Comparison of ENCODE assay signal across 10 cellular contexts in the genomic region with DNA sequence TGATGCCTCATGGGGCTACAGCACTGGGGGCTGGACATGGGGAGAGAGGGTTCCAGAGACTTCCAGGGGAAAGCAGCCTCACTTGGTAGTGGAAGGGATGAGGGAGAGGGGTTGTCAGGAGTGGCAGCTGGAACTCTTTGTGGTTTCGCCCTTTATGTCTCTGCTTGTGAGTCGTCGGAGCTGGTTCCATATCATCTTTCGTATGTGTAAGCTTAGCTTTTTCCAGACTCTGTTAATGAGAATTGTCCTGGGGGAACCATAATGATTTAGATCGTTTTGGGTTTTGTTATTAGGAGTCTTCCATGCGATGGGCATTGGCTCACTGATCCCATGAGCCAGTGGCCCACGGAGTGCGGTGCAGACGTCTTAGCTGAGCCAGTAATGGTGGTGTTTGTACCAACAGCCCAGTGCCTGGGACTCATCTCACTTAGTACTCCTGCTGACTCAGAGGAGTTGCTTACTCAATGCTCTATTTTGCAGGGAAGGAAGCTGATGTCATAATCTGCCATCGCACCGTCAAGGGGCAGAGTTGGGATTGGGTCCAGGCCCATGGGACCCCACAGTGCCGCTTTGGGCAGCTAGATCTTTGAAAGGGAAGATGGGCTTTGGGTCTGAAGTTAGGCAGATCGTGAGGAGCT. TPM values are rescaled to one million over a fixed set of nuclear protein-coding genes. Genes with fewer than 3 reads are reported as not detected.
DNase-seq lines count a peak whose midpoint lies in the region; ATAC-seq, FAIRE-seq and TF ChIP-seq lines count a peak whose summit lies in the region.
"Had no signal": no experiment of that assay in that cellular context is flagged by ENCODE, and none has a peak within 500 bp of the region (broad histone marks: within the 10 kb centered on the region; RNA-seq: fewer than 3 reads in every experiment).

No MANE protein-coding gene starts in this region.

- H2BK5ac ChIP-seq in trophoblast cell (ENCODE audit: low read depth, low read length, poor library complexity), result peak overlapping the region; percentile 17

- intact Hi-C loops in transverse colon (cut with DNase I; ENCODE audit: low total_unique reads), result no loop called here

- TF ChIP-seq EP300 in transverse colon (IDR thresholded peaks at IDR 0.05; ENCODE audit: low read depth), result no peak

- no peak overlapping the region for H3K23ac ChIP-seq in trophoblast cell (ENCODE audit: low read length)

- H2AK5ac ChIP-seq in trophoblast cell (ENCODE audit: low read length), result peak overlapping the region; percentile 50

- H3K4ac ChIP-seq in trophoblast cell (ENCODE audit: low read depth, low read length), result peak overlapping the region; percentile 6

- peak overlapping the region; percentile 56 for H3K14ac ChIP-seq in trophoblast cell (ENCODE audit: low read length)

- no peak overlapping the region for H4K12ac ChIP-seq in trophoblast cell (ENCODE audit: low read depth, low read length)

- H3K4me3 ChIP-seq in trophoblast cell (ENCODE audit: low read depth, low read length) (no peak overlapping the region), transverse colon (no peak overlapping the region)

- H3K4me1 ChIP-seq in trophoblast cell (ENCODE audit: control insufficient read depth in 1 of 2, insufficient read depth in 2 of 2, low read length in 2 of 2), result peaks cover 47 to 58% of the 10 kb centered on the region in 2 experiments
- H3K4me1 ChIP-seq in transverse colon, result no peaks in the 10 kb centered on the region

- WGBS in trophoblast cell (ENCODE audit: extremely low coverage, insufficient coverage, insufficient read length), result no CpG with 5 or more reads among the region's 13 CpGs
- WGBS in transverse colon (ENCODE audit: low coverage in 1 of 2), 2 donors, result 80% methylated on average over 3 to 13 of the region's 13 CpGs

- H2BK120ac ChIP-seq in trophoblast cell (ENCODE audit: insufficient read depth, low read length, poor library complexity), result peak overlapping the region; percentile 34

- peaks cover 47% of the 10 kb centered on the region for H3K79me1 ChIP-seq in trophoblast cell (ENCODE audit: low read length)

- in situ Hi-C loops in transverse colon (cut with MboI; ENCODE audit: low pct_ligation_motif_present in 1 of 4, low pct_unique_long_range_greater_than_20kb in 1 of 4, low sequenced_read_pairs in 3 of 4), result no loop called here

- H3K27me3 ChIP-seq in trophoblast cell (ENCODE audit: insufficient read depth, low read length) (no peaks in the 10 kb centered on the region), transverse colon (no peaks in the 10 kb centered on the region)

- H3K36me3 ChIP-seq in trophoblast cell (ENCODE audit: control insufficient read depth in 1 of 2, insufficient read depth in 2 of 2, low read length in 2 of 2) (peaks cover 21 to 24% of the 10 kb centered on the region in 2 experiments), transverse colon (no peaks in the 10 kb centered on the region)

- no peak overlapping the region for H3K4me2 ChIP-seq in trophoblast cell (ENCODE audit: low read length)

- H4K8ac ChIP-seq in trophoblast cell (ENCODE audit: low read depth, low read length), result no peak overlapping the region

- H2BK12ac ChIP-seq in trophoblast cell (ENCODE audit: low read length), result peak overlapping the region; percentile 31

- no peak for ATAC-seq in HG03108 (IDR thresholded peaks at IDR 0.05; ENCODE audit: unreplicated experiment)
- no peak for ATAC-seq in HG03039 (IDR thresholded peaks at IDR 0.05; ENCODE audit: unreplicated experiment)

- peak overlapping the region; percentile 60 for H3K18ac ChIP-seq in trophoblast cell (ENCODE audit: low read length)

- H3K9ac ChIP-seq in trophoblast cell (ENCODE audit: low read length), result no peak overlapping the region

- peak overlapping the region; percentile 71 for H3K27ac ChIP-seq in epithelial cell of prostate
- H3K27ac ChIP-seq in trophoblast cell (ENCODE audit: low read depth, low read length), result no peak overlapping the region
- no peak overlapping the region for H3K27ac ChIP-seq in transverse colon

- TF ChIP-seq POLR2A in transverse colon (IDR thresholded peaks at IDR 0.05), result no peak

- peaks cover 10% of the 10 kb centered on the region for H3K79me2 ChIP-seq in trophoblast cell (ENCODE audit: control insufficient read depth, insufficient read depth, low read length, poor library complexity)

- no peaks in the 10 kb centered on the region for H3K9me3 ChIP-seq in trophoblast cell (ENCODE audit: insufficient read depth, low read depth, low read length)
- no peaks in the 10 kb centered on the region for H3K9me3 ChIP-seq in transverse colon

- H4K91ac ChIP-seq in trophoblast cell (ENCODE audit: low read depth, low read length), result peak overlapping the region; percentile 71

- DNase-seq in GM03348 (ENCODE audit: low spot score) (peak; percentile 85), OCI-M1 (lab: John Stamatoyannopoulos, UW) (peak; percentile 18), epithelial cell of prostate (ENCODE audit: low read depth, low spot score) (no peak), trophoblast cell (peak in 1 of 2 donors; percentile 61), transverse colon (no peak), frontal cortex (ENCODE audit: low spot score in 2 of 2) (no peak)
- DNase-seq: activated CD4-positive, alpha-beta T cell treated with anti-CD3 and anti-CD28 coated beads for 1 hour; NCI-H2081 treated with DMSO at 0.1 percent for 48 hours had no signal

- no peak overlapping the region for H2AFZ ChIP-seq in trophoblast cell (ENCODE audit: insufficient read depth, low read length, poor library complexity)

- TF ChIP-seq CTCF in transverse colon (IDR thresholded peaks at IDR 0.05), result no peak

- FAIRE-seq in frontal cortex (lab: Jason Lieb, UNC), result no peak

RNA-seq across cellular contexts. Expression of gene NEK6, which starts 48.5 kb away (rescaled TPM):
- polyA plus RNA-seq in trophoblast cell (2013), result 51.6 and 53.5 TPM in 2 replicates
- total RNA-seq in transverse colon (10 to 100 TPM; 12.3 to 31.1 (median 21.6) TPM), frontal cortex (11.0 TPM)

Comparison
In these comparisons a context has a peak if more than half of its experiments do, and no peak if none do; other contexts are left out.
1. DNase-seq: peak in GM03348 (single experiment) and OCI-M1 (single experiment); none in epithelial cell of prostate (single experiment), transverse colon (single experiment) and frontal cortex (0 of 2).